Comparison of ENCODE assay signal across 29 cellular contexts in the genomic region with DNA sequence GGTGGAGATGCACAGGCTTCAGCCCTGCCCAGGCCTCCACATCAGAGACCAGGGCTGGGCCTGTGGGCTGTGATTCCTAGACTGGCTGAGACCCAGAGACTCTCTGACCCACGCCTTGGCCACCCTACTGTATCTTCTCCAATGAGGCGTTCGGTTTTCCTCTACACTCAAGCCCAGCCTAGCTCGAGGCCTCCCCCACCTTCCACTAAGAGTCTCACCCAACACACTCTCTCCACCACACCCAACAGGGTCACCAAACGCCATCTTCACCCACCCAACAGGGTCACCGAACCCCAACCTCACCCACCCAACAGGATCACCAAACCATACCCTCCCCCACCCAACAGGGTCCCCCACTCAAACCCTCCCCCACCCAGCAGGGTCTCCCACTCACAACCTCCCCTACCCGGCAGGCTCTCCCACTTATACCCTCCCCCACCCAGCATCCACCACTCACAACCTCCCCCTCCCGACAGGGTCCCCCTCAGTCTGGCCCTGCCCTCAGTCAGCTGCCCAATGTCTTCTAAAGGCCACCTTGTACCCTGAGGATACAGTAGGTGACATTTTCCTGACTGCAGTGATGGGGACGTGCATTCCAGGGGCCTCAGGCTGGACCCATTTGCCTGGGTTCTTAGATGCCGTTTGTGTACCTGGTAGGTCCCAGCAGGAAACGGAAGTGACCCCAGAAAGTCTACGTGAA. TPM values are rescaled to one million over a fixed set of nuclear protein-coding genes. Genes with fewer than 3 reads are reported as not detected.
"Had no signal": no experiment of that assay in that cellular context is flagged by ENCODE, and none has a peak within 500 bp of the region (broad histone marks: within the 10 kb centered on the region; RNA-seq: fewer than 3 reads in every experiment).

No MANE protein-coding gene starts in this region.

- FAIRE-seq: endometrium, keratinocyte had no signal

- H3K4me3 ChIP-seq: dorsolateral prefrontal cortex, esophagus muscularis mucosa, gastrocnemius medialis, heart right ventricle, lung, ovary, right atrium auricular region, tibial artery, upper lobe of right lung, vagina had no signal

- H3K36me3 ChIP-seq: esophagus muscularis mucosa, gastrocnemius medialis, heart right ventricle, ovary, right atrium auricular region, tibial artery, upper lobe of right lung, vagina had no signal

- DNase-seq: caudate nucleus; cortex of kidney; effector memory CD4-positive, alpha-beta T cell; gastrocnemius medialis; heart right ventricle; hypothalamus; left cardiac atrium; left ventricle myocardium superior; mesenchymal stem cell; naive B cell; stimulated activated CD4-positive, alpha-beta T cell treated with anti-CD3 and anti-CD28 coated beads, Interleukin-15, amount 100 ng/mL, for 24 hours; stimulated activated CD4-positive, alpha-beta T cell treated with anti-CD3 and anti-CD28 coated beads, Interleukin-1b, Interleukin-23, amount 100 ng/mL, for 48 hours; stimulated activated CD4-positive, alpha-beta T cell treated with anti-CD3 and anti-CD28 coated beads, Interleukin-4, amount 100 ng/mL, for 24 hours; stimulated activated naive CD4-positive, alpha-beta T cell had no signal

- H3K27ac Mint-ChIP-seq: naive B cell, nephron had no signal

- H3K27ac ChIP-seq: dorsolateral prefrontal cortex, epithelial cell of prostate, esophagus muscularis mucosa, gastrocnemius medialis, heart right ventricle, ovary, right atrium auricular region, tibial artery, upper lobe of right lung, vagina had no signal

- H3K9me3 Mint-ChIP-seq: nephron had no signal

- ATAC-seq: gastrocnemius medialis, left cardiac atrium, left ventricle myocardium superior, upper lobe of right lung had no signal

- H3K36me3 Mint-ChIP-seq: naive B cell had no signal

- H3K4me1 ChIP-seq: heart right ventricle, right atrium auricular region, tibial artery, upper lobe of right lung, vagina had no signal

- H3K27me3 ChIP-seq: ovary, vagina had no signal

- H3K9me3 ChIP-seq: esophagus muscularis mucosa, gastrocnemius medialis, heart right ventricle, ovary, right atrium auricular region, tibial artery, upper lobe of right lung, vagina had no signal

- H3K4me3 Mint-ChIP-seq: nephron had no signal

RNA-seq across cellular contexts. Expression of gene CFAP100, which starts 20.4 kb away (rescaled TPM):
- total RNA-seq: chondrocyte, esophagus muscularis mucosa, fibroblast of villous mesenchyme, gastrocnemius medialis, heart right ventricle, left cardiac atrium, left ventricle myocardium superior, posterior vena cava, right atrium auricular region, upper lobe of right lung, vagina had no signal
- polyA plus RNA-seq: heart right ventricle, keratinocyte had no signal
